In the genomic region with DNA sequence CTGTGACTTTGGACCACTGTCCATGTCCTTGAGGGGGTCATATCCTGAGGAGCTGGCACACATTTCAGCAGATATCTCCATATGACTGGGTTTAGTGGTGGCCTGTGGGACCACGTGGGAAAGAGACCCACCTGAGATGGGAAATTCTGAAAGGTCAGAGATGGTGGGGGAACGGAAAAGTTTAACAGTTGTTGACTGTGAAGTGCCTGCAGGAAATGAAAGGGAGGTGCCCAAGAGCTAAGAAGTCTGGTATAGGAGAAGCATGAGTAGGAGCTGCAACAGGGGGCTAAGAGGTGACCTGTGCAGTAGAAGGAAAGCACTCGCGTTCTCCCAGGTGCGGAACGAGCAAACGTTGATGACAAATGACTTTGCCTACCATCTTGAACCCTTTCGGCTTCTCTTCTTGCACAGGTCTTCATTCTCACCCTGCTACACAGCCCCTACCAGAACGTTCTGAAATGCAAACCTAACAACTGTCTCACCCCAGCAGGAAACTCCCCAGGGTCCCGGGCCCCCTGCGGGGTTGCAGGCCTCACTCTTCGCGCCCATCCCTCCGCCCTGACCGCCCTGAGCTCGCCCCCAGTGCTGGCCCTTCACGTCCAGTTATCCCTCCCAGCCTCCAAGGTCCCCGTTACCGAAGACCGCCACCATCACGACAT, we compare ENCODE assay signal across 7 cellular contexts. TPM values are rescaled to one million over a fixed set of nuclear protein-coding genes. Genes with fewer than 3 reads are reported as not detected.
DNase-seq lines count a peak whose midpoint lies in the region; ATAC-seq and TF ChIP-seq lines count a peak whose summit lies in the region.

No MANE protein-coding gene starts in this region.

- TF ChIP-seq CTCF in HFF-Myc (IDR thresholded peaks at IDR 0.05; ENCODE audit: low read depth, low read length, missing control alignments) = no peak

- peaks cover 15% of the 10 kb centered on the region for H3K36me3 Mint-ChIP-seq in activated T-helper 17 cell treated with anti-CD3 and anti-CD28 coated beads, Interleukin-2, amount 50 U/mL, for 72 hours (ENCODE audit: low read depth)

- H3K27ac Mint-ChIP-seq in activated T-helper 17 cell treated with anti-CD3 and anti-CD28 coated beads, Interleukin-2, amount 50 U/mL, for 72 hours = peak overlapping the region; percentile 97

- H3K9me3 Mint-ChIP-seq in activated T-helper 17 cell treated with anti-CD3 and anti-CD28 coated beads, Interleukin-2, amount 50 U/mL, for 72 hours = no peaks in the 10 kb centered on the region

- ATAC-seq in activated T-helper 17 cell treated with anti-CD3 and anti-CD28 coated beads, Interleukin-2, amount 50 U/mL, for 72 hours (replicated peaks) = peak; percentile 15
- peak; percentile 63 for ATAC-seq in stimulated activated naive CD8-positive, alpha-beta T cell treated with anti-CD3 and anti-CD28 coated beads, Interleukin-15, Interleukin-2, amounts not matched to agents 100 U/mL and 50 U/mL, for 24 hours
- no peak for ATAC-seq in HG03378 (IDR thresholded peaks at IDR 0.05; ENCODE audit: unreplicated experiment)

- H3K4me3 Mint-ChIP-seq in activated T-helper 17 cell treated with anti-CD3 and anti-CD28 coated beads, Interleukin-2, amount 50 U/mL, for 72 hours = peak overlapping the region; percentile 96

- peaks cover 15% of the 10 kb centered on the region for H3K4me1 Mint-ChIP-seq in activated T-helper 17 cell treated with anti-CD3 and anti-CD28 coated beads, Interleukin-2, amount 50 U/mL, for 72 hours

- H3K4me3 ChIP-seq in HFF-Myc (replicated peaks; ENCODE audit: low read depth, low read length) (peak overlapping the region; percentile 25), iPS-18c (ENCODE audit: insufficient read depth, low read depth, low read length) (peak overlapping the region; percentile 73)

- no peak for DNase-seq in HFF-Myc (ENCODE audit: extremely low read depth, low read depth)
- DNase-seq in stimulated activated naive CD8-positive, alpha-beta T cell treated with anti-CD3 and anti-CD28 coated beads, Interleukin-15, Interleukin-2, amounts not matched to agents 100 U/mL and 50 U/mL, for 24 hours = peak; percentile 51
- DNase-seq in NCI-H1694 (lab: John Stamatoyannopoulos, UW) = no peak
- DNase-seq in activated gamma-delta T cell (lab: John Stamatoyannopoulos, UW) = no peak

- H3K27me3 Mint-ChIP-seq in activated T-helper 17 cell treated with anti-CD3 and anti-CD28 coated beads, Interleukin-2, amount 50 U/mL, for 72 hours = no peaks in the 10 kb centered on the region

- H3K9me3 ChIP-seq in iPS-18c (ENCODE audit: control insufficient read depth, insufficient read depth, low read length) = no peaks in the 10 kb centered on the region

RNA-seq across cellular contexts. Expression of gene FXYD4, which starts 9.8 kb away (rescaled TPM):
- not detected for total RNA-seq in activated T-helper 17 cell treated with anti-CD3 and anti-CD28 coated beads, Interleukin-2, amount 50 U/mL, for 72 hours

RNA-seq across cellular contexts. Expression of gene HNRNPF, which starts 47.3 kb away (rescaled TPM):
- 100 to 1,000 TPM; 306 to 483 TPM for total RNA-seq in activated T-helper 17 cell treated with anti-CD3 and anti-CD28 coated beads, Interleukin-2, amount 50 U/mL, for 72 hours
